Comparison of ENCODE assay signal across 12 cellular contexts in the genomic region with DNA sequence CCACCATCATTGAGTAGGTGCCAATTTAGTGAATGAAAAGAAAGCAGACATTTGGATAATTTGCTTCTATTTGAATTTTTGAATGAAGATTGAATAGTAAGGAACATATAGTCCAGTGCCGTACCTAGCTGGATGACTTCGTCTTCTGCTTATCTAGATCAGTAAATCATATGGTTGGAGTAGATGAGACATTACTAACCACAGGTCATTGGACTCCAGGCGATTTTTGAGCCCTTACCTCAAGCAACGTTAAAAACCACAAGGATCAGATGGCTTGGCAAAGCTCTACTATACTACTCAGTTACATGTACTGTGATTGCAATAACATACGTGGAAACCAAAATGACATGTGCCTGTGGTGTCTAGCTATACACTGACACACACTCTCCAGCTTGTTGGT. TPM values are rescaled to one million over a fixed set of nuclear protein-coding genes. Genes with fewer than 3 reads are reported as not detected.
DNase-seq lines count a peak whose midpoint lies in the region; ATAC-seq and TF ChIP-seq lines count a peak whose summit lies in the region.
"Had no signal": no experiment of that assay in that cellular context is flagged by ENCODE, and none has a peak within 500 bp of the region (broad histone marks: within the 10 kb centered on the region; RNA-seq: fewer than 3 reads in every experiment).

No MANE protein-coding gene starts in this region.

- DNase-seq in H9, result no peak
- DNase-seq in activated CD8-positive, alpha-beta T cell treated with anti-CD3 and anti-CD28 coated beads for 36 hours, result no peak
- peak; percentile 97 for DNase-seq in iris pigment epithelial cell (ENCODE audit: low read depth)
- DNase-seq in NCI-H82 (lab: John Stamatoyannopoulos, UW), result no peak
- DNase-seq in iPS-NIHi7 (ENCODE audit: extremely low spot score), result no peak
- DNase-seq in MM.1S, result no peak
- DNase-seq in HK-2 (ENCODE audit: unreplicated experiment), result no peak
- DNase-seq: activated CD4-positive, alpha-beta T cell treated with anti-CD3 and anti-CD28 coated beads, Interleukin-2, amount 50 U/mL, for 4 hours; H7; NCI-H1417; substantia nigra had no signal

- peaks cover 17% of the 10 kb centered on the region for H3K27me3 Mint-ChIP-seq in H9 (ENCODE audit: low read depth)
- H3K27me3 Mint-ChIP-seq in activated CD8-positive, alpha-beta T cell treated with anti-CD3 and anti-CD28 coated beads for 36 hours, result peaks cover 2% of the 10 kb centered on the region

- H3K4me1 ChIP-seq in BLaER1 treated with 17β-estradiol and CSF1 and Interleukin-3, amounts not matched to agents 10 nM and 100 nM, result peaks cover 34 to 49% (median 43%) of the 10 kb centered on the region in 10 experiments
- H3K4me1 ChIP-seq in H9 (ENCODE audit: insufficient read depth, low read length) (no peaks in the 10 kb centered on the region; the same call in 1 of the 2 replicates), MM.1S (ENCODE audit: low read length) (peaks cover 10% of the 10 kb centered on the region)

- H3K27ac ChIP-seq in BLaER1 treated with 17β-estradiol and CSF1 and Interleukin-3, amounts not matched to agents 10 nM and 100 nM, result peak overlapping the region in 3 of 11 experiments; percentile 98 to 99 (median 99); a peak in 3 of 22 replicates
- no peak overlapping the region for H3K27ac ChIP-seq in H9 (ENCODE audit: insufficient read length, low read depth, low read length)
- H3K27ac ChIP-seq in MM.1S (ENCODE audit: low read length), result no peak overlapping the region

- no peak for ATAC-seq in activated CD8-positive, alpha-beta T cell treated with anti-CD3 and anti-CD28 coated beads for 36 hours

- H3K9ac ChIP-seq in BLaER1 treated with 17β-estradiol and CSF1 and Interleukin-3, amounts not matched to agents 10 nM and 100 nM, result peak overlapping the region in 8 of 11 experiments; percentile 97 to 99 (median 98); a peak in 10 of 22 replicates
- no peak overlapping the region for H3K9ac ChIP-seq in H9 (ENCODE audit: extremely low read depth, insufficient read length, low read length)
- no peak overlapping the region for H3K9ac ChIP-seq in MM.1S (ENCODE audit: low read length)

- H3K56ac ChIP-seq in H9 (ENCODE audit: insufficient read length, low read depth, low read length), result no peak overlapping the region

- no peaks in the 10 kb centered on the region for H3K9me3 ChIP-seq in BLaER1 treated with 17β-estradiol and CSF1 and Interleukin-3, amounts not matched to agents 10 nM and 100 nM (replicated peaks in 1 of 11)
- H3K9me3 ChIP-seq in H9 (ENCODE audit: control insufficient read depth, low read depth, low read length), result no peaks in the 10 kb centered on the region
- no peaks in the 10 kb centered on the region for H3K9me3 ChIP-seq in MM.1S (replicated peaks; ENCODE audit: insufficient read depth, low read length)

- H3K79me1 ChIP-seq in H9 (ENCODE audit: insufficient read depth, low read depth, low read length, poor library complexity, severe bottlenecking), result peaks cover under 1% of the 10 kb centered on the region

- peak overlapping the region; percentile 81 to 97 (median 85) for H3K4me2 ChIP-seq in BLaER1 treated with 17β-estradiol and CSF1 and Interleukin-3, amounts not matched to agents 10 nM and 100 nM
- H3K4me2 ChIP-seq in H9 (ENCODE audit: insufficient read depth, insufficient read length, low read length), result peak overlapping the region; percentile 92
- H3K4me2 ChIP-seq in MM.1S (ENCODE audit: low read depth, low read length), result no peak overlapping the region

- H3K36me3 ChIP-seq in BLaER1 treated with 17β-estradiol and CSF1 and Interleukin-3, amounts not matched to agents 10 nM and 100 nM, result peaks cover 0 to 1% (median 0%) of the 10 kb centered on the region in 11 experiments; a peak in 3 of 22 replicates
- no peaks in the 10 kb centered on the region for H3K36me3 ChIP-seq in MM.1S (replicated peaks; ENCODE audit: insufficient read depth, low read length)

- H3K23me2 ChIP-seq in H9 (ENCODE audit: insufficient read length, low read depth, low read length, poor library complexity, severe bottlenecking), result peaks cover 4% of the 10 kb centered on the region

- intact Hi-C loops in activated CD8-positive, alpha-beta T cell treated with anti-CD3 and anti-CD28 coated beads for 36 hours (cut with micrococcal nuclease), result no loop called here

- no peak overlapping the region for H3K27ac Mint-ChIP-seq in H9
- H3K27ac Mint-ChIP-seq in activated CD8-positive, alpha-beta T cell treated with anti-CD3 and anti-CD28 coated beads for 36 hours, result no peak overlapping the region

- peaks cover 15 to 22% of the 10 kb centered on the region in 2 experiments for H3K4me1 Mint-ChIP-seq in H9
- H3K4me1 Mint-ChIP-seq in activated CD8-positive, alpha-beta T cell treated with anti-CD3 and anti-CD28 coated beads for 36 hours (ENCODE audit: low read depth), result peaks cover 27% of the 10 kb centered on the region

- H3K9me2 ChIP-seq in MM.1S (replicated peaks; ENCODE audit: insufficient read depth, low read length), result no peaks in the 10 kb centered on the region

- no peak overlapping the region for H3K18ac ChIP-seq in H9 (ENCODE audit: insufficient read length, low read depth, low read length)

- no peak overlapping the region for H2BK12ac ChIP-seq in H9 (ENCODE audit: insufficient read length, low read depth, low read length)

- no CpG with 5 or more reads among the region's 5 CpGs for WGBS in H9 (ENCODE audit: extremely low coverage, insufficient read length, low lambda C conversion rate)

- H3K4me3 Mint-ChIP-seq in H9, result peak overlapping the region; percentile 21 to 95; a peak in 2 of 5 replicates
- peak overlapping the region; percentile 74 for H3K4me3 Mint-ChIP-seq in activated CD8-positive, alpha-beta T cell treated with anti-CD3 and anti-CD28 coated beads for 36 hours

- H2AK5ac ChIP-seq in H9 (ENCODE audit: insufficient read length, low read length), result no peak overlapping the region

- no peaks in the 10 kb centered on the region for H3K27me3 ChIP-seq in BLaER1 treated with 17β-estradiol and CSF1 and Interleukin-3, amounts not matched to agents 10 nM and 100 nM
- H3K27me3 ChIP-seq in H9 (ENCODE audit: insufficient read depth, low read length) (0 out of 2 replicates have a peak, but pooled peaks cover 2% of the 10 kb centered on the region), MM.1S (replicated peaks; ENCODE audit: insufficient read depth, low read length) (no peaks in the 10 kb centered on the region)

- no peak overlapping the region for H4K5ac ChIP-seq in H9 (ENCODE audit: insufficient read length, low read depth, low read length)

- H3K36me3 Mint-ChIP-seq in H9 (ENCODE audit: insufficient read depth in 1 of 3, low read depth in 3 of 3), result no peaks in the 10 kb centered on the region; a peak in 2 of 7 replicates
- H3K36me3 Mint-ChIP-seq in activated CD8-positive, alpha-beta T cell treated with anti-CD3 and anti-CD28 coated beads for 36 hours (ENCODE audit: low read depth), result no peaks in the 10 kb centered on the region

- H3K79me2 ChIP-seq in H9 (ENCODE audit: insufficient read depth, low read length) (peaks cover 6% of the 10 kb centered on the region; the same call in 1 of the 2 replicates), MM.1S (ENCODE audit: low read length) (peaks cover 36% of the 10 kb centered on the region)

- POLR2A ChIA-PET in activated CD8-positive, alpha-beta T cell treated with anti-CD3 and anti-CD28 coated beads for 36 hours (lab: Charles Lee), result interaction anchor here (0.6 to 2.5 kb wide), 8 partner anchors 19 to 258 kb away, joined by 3 to 16 read pairs (median 6); a partner anchor contains a TSS

- no peak overlapping the region for H3K4ac ChIP-seq in H9 (ENCODE audit: low read depth, low read length)

- H3K9me3 Mint-ChIP-seq in H9, result no peaks in the 10 kb centered on the region
- H3K9me3 Mint-ChIP-seq in activated CD8-positive, alpha-beta T cell treated with anti-CD3 and anti-CD28 coated beads for 36 hours, result no peaks in the 10 kb centered on the region

- TF ChIP-seq CTCF in H9 (conservative IDR thresholded peaks at IDR 0.05), result no peak
- TF ChIP-seq CTCF in activated CD8-positive, alpha-beta T cell treated with anti-CD3 and anti-CD28 coated beads for 36 hours (IDR thresholded peaks at IDR 0.05), result no peak
- TF ChIP-seq CTCF in MM.1S (IDR thresholded peaks at IDR 0.05; ENCODE audit: low read length), result no peak

- CTCF ChIA-PET in activated CD8-positive, alpha-beta T cell treated with anti-CD3 and anti-CD28 coated beads for 36 hours (lab: Charles Lee), result interaction anchor here (1.1 to 8.2 kb wide), 9 partner anchors 8 to 277 kb away, joined by 3 to 71 read pairs (median 7); a partner anchor contains a TSS

- no peak overlapping the region for H3K23ac ChIP-seq in H9 (ENCODE audit: insufficient read length, low read depth, low read length)

- H4K91ac ChIP-seq in H9 (ENCODE audit: insufficient read length, low read depth, low read length), result no peak overlapping the region

- H3K4me3 ChIP-seq in BLaER1 treated with 17β-estradiol and CSF1 and Interleukin-3, amounts not matched to agents 10 nM and 100 nM, result peak overlapping the region in 7 of 10 experiments; percentile 74 to 94 (median 81); a peak in 8 of 20 replicates
- no peak overlapping the region for H3K4me3 ChIP-seq in MM.1S (ENCODE audit: low read length)

- H2BK120ac ChIP-seq in H9 (ENCODE audit: low read depth, low read length, poor library complexity, severe bottlenecking), result no peak overlapping the region

- peaks cover 37% of the 10 kb centered on the region for H3F3A ChIP-seq in MM.1S (ENCODE audit: insufficient read depth, low read length)

- peaks cover 0 to 22% (median 7%) of the 10 kb centered on the region in 11 experiments; a peak in 10 of 22 replicates for H4K20me1 ChIP-seq in BLaER1 treated with 17β-estradiol and CSF1 and Interleukin-3, amounts not matched to agents 10 nM and 100 nM
- no peaks in the 10 kb centered on the region for H4K20me1 ChIP-seq in H9 (ENCODE audit: control insufficient read depth, insufficient read depth, insufficient read length)
- H4K20me1 ChIP-seq in MM.1S (ENCODE audit: insufficient read depth, low read length), result no peaks in the 10 kb centered on the region

- H2BK5ac ChIP-seq in H9 (ENCODE audit: insufficient read length, low read length), result no peak overlapping the region

- no peak overlapping the region for H2BK20ac ChIP-seq in H9 (ENCODE audit: low read depth, low read length, poor library complexity, severe bottlenecking)

- H2BK15ac ChIP-seq in H9 (ENCODE audit: low read depth, low read length), result no peak overlapping the region

- no peak overlapping the region for H4K8ac ChIP-seq in H9 (replicated peaks; ENCODE audit: insufficient read length, low read depth, low read length)

- H3K14ac ChIP-seq in H9 (ENCODE audit: insufficient read depth, low read length), result no peak overlapping the region

- H3T11ph ChIP-seq in H9 (ENCODE audit: low read length), result no peak overlapping the region

- H2AFZ ChIP-seq in H9 (ENCODE audit: low read length) (no peak overlapping the region), MM.1S (ENCODE audit: low read length) (no peak overlapping the region)

RNA-seq across cellular contexts. Expression of a gene that starts 1.7 kb away (rescaled TPM):
- total RNA-seq in H9 (2021), result 16.0 and 17.1 TPM in 2 replicates
- 10 to 100 TPM in 1 of 2 experiments, 1 to 10 TPM in 1; 9.2 to 10.8 TPM for total RNA-seq in activated CD8-positive, alpha-beta T cell treated with anti-CD3 and anti-CD28 coated beads for 36 hours

RNA-seq across cellular contexts. Expression of a gene that starts 18.9 kb away (rescaled TPM):
- 2.6 and 3.2 TPM in 2 replicates for total RNA-seq in H9 (2021)
- under 1 TPM in 1 of 2 experiments, not detected in 1; 0.14 TPM for total RNA-seq in activated CD8-positive, alpha-beta T cell treated with anti-CD3 and anti-CD28 coated beads for 36 hours

RNA-seq across cellular contexts. Expression of a gene that starts 28.6 kb away (rescaled TPM):
- total RNA-seq in H9 (2021), result 1.2 and 1.9 TPM in 2 replicates
- not detected for total RNA-seq in activated CD8-positive, alpha-beta T cell treated with anti-CD3 and anti-CD28 coated beads for 36 hours

RNA-seq across cellular contexts. Expression of a gene that starts 42.5 kb away (rescaled TPM):
- total RNA-seq in H9 (2021), result 70.5 and 75.3 TPM in 2 replicates
- total RNA-seq in activated CD8-positive, alpha-beta T cell treated with anti-CD3 and anti-CD28 coated beads for 36 hours, result 10 to 100 TPM; 46.6 to 52.6 TPM

Comparison
In these comparisons a context has a peak if more than half of its experiments do, and no peak if none do; other contexts are left out.
1. H3K9ac ChIP-seq: peak in BLaER1 treated with 17β-estradiol and CSF1 and Interleukin-3, amounts not matched to agents 10 nM and 100 nM (8 of 11); none in H9 (single experiment) and MM.1S (single experiment).